In genomic region chr14:56379956-56380355, GRCh38 we compare ENCODE assay signal across 18 cellular contexts.
DNase-seq lines count a peak whose midpoint lies in the region; ATAC-seq and TF ChIP-seq lines count a peak whose summit lies in the region.
"Had no signal": no experiment of that assay in that cellular context is flagged by ENCODE, and none has a peak within 500 bp of the region (broad histone marks: within the 10 kb centered on the region; RNA-seq: fewer than 3 reads in every experiment).

No MANE protein-coding gene starts in this region.

- H3K27me3 ChIP-seq in stomach, result no peaks in the 10 kb centered on the region
- H3K27me3 ChIP-seq: right lobe of liver, upper lobe of left lung had no signal

- no peak overlapping the region for H3K4me3 ChIP-seq in foreskin fibroblast (ENCODE audit: low read depth in 1 of 2, low read length in 2 of 2)
- no peak overlapping the region for H3K4me3 ChIP-seq in stomach
- H3K4me3 ChIP-seq: right lobe of liver, upper lobe of left lung had no signal

- H3K4me3 Mint-ChIP-seq in glutamatergic neuron (ENCODE audit: unreplicated experiment), result no peak overlapping the region

- H3K36me3 Mint-ChIP-seq in glutamatergic neuron (ENCODE audit: unreplicated experiment), result peaks cover 19% of the 10 kb centered on the region

- H3K4me1 Mint-ChIP-seq in glutamatergic neuron (ENCODE audit: low read depth, unreplicated experiment), result peaks cover 3% of the 10 kb centered on the region

- H3K27me3 Mint-ChIP-seq in glutamatergic neuron (ENCODE audit: unreplicated experiment), result no peaks in the 10 kb centered on the region

- H3K9me3 ChIP-seq in stomach, result peaks cover 0 to 9% (median 0%) of the 10 kb centered on the region in 4 donors
- H3K9me3 ChIP-seq: right lobe of liver, upper lobe of left lung had no signal

- TF ChIP-seq CTCF in foreskin fibroblast (IDR thresholded peaks at IDR 0.05; ENCODE audit: low read depth, low read length) (no peak), stomach (IDR thresholded peaks at IDR 0.05) (no peak), glutamatergic neuron (IDR thresholded peaks at IDR 0.05; ENCODE audit: partially characterized antibody, unreplicated experiment) (no peak)

- H3K4me1 ChIP-seq in stomach, result peaks cover 0 to 4% (median 0%) of the 10 kb centered on the region in 4 donors
- H3K4me1 ChIP-seq: right lobe of liver had no signal

- peak overlapping the region in 3 of 5 donors; percentile 45 to 65 (median 57) for H3K27ac ChIP-seq in stomach
- H3K27ac ChIP-seq: right lobe of liver, upper lobe of left lung had no signal

- no peaks in the 10 kb centered on the region for H3K36me3 ChIP-seq in stomach
- H3K36me3 ChIP-seq: right lobe of liver, upper lobe of left lung had no signal

- no peak for TF ChIP-seq EP300 in stomach (IDR thresholded peaks at IDR 0.05)

- DNase-seq in GM03348 (ENCODE audit: low spot score) (peak; percentile 48), amniotic epithelial cell (ENCODE audit: low read depth) (peak; percentile 81), foreskin fibroblast (peak; percentile 29 to 57), stomach (no peak), glutamatergic neuron (no peak)
- DNase-seq: activated CD4-positive, alpha-beta T cell treated with anti-CD3 and anti-CD28 coated beads for 48 hours; activated gamma-delta T cell; amygdala; Calu3; EL; Karpas-422; NCI-H1436; NCI-H226; right lobe of liver; stimulated activated naive CD8-positive, alpha-beta T cell treated with anti-CD3 and anti-CD28 coated beads, Interleukin-15, Interleukin-2, amounts not matched to agents 100 U/mL and 50 U/mL, for 24 hours; upper lobe of left lung had no signal

- 51 to 83% (median 60%) methylated on average over 2 of the region's 2 CpGs for WGBS in stomach, 5 donors

- ATAC-seq in HG03045 (IDR thresholded peaks at IDR 0.05; ENCODE audit: unreplicated experiment) (no peak), GM18870 (IDR thresholded peaks at IDR 0.05; ENCODE audit: unreplicated experiment) (no peak)
- ATAC-seq: right lobe of liver; stimulated activated naive CD8-positive, alpha-beta T cell treated with anti-CD3 and anti-CD28 coated beads, Interleukin-15, Interleukin-2, amounts not matched to agents 100 U/mL and 50 U/mL, for 24 hours had no signal

- intact Hi-C loops in stomach (cut with DNase I; ENCODE audit: low total_unique reads), result no loop called here

- TF ChIP-seq POLR2A in stomach (IDR thresholded peaks at IDR 0.05), result no peak

- no peak overlapping the region for H3K27ac Mint-ChIP-seq in glutamatergic neuron (ENCODE audit: unreplicated experiment)

- H3K9me3 Mint-ChIP-seq in glutamatergic neuron (ENCODE audit: unreplicated experiment), result peaks cover 3% of the 10 kb centered on the region

Comparison
In these comparisons a context has a peak if more than half of its experiments do, and no peak if none do; other contexts are left out.
1. DNase-seq: peak in GM03348 (single experiment), amniotic epithelial cell (single experiment) and foreskin fibroblast (2 of 2); none in stomach (single experiment) and glutamatergic neuron (single experiment).